8 cellular contexts compared by ENCODE assay signal in the genomic region with DNA sequence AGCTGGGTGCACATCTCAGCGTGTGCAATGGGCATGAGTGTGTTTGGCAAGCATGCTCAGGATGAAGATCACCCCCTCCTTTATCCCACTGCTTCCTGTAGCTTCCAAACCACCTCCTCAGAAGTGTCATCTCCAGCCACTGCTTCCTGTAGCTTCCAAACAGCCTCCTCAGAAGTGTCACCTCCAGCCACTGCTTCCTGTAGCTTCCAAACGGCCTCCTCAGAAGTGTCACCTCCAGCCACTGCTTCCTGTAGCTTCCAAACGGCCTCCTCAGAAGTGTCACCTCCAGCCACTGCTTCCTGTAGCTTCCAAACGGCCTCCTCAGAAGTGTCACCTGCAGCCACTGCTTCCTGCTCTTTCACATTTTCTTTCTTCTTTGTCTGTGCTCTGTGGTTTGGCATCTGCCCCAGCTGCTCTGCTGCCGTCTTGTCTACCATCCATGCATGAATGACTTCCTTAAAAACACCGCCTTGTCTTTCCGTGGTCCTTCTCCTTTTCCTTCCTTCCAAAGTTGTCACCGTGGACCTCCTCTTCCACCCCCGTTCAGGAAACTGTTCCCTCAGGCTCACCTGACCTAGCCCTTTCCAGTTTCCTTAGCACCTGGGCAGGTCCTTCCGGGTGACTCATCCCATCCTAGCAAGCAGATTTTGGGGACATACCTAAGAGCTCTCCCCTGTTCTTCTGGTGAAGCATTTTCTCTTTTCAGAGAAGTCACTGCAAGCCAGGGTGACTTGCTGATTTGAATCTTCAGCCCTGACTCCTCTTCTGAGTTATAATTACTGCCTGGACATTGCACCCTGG. TPM values are rescaled to one million over a fixed set of nuclear protein-coding genes. Genes with fewer than 3 reads are reported as not detected.
DNase-seq lines count a peak whose midpoint lies in the region; ATAC-seq, FAIRE-seq and TF ChIP-seq lines count a peak whose summit lies in the region.

No MANE protein-coding gene starts in this region.

- WGBS in IMR-90 (ENCODE audit: extremely low coverage in 2 of 2, insufficient read length in 1 of 2), 2 experiments = 75% methylated on average over 4 of the region's 10 CpGs; no CpG with 5 or more reads in 1 of the 2 experiments

- H4K20me1 ChIP-seq in IMR-90 (ENCODE audit: insufficient read depth, low read length) = no peaks in the 10 kb centered on the region

- no TSS peak for BruUV-seq in IMR-90 (replicated peaks; lab: Mats Ljungman, UMichigan)

- H3K14ac ChIP-seq in IMR-90 (replicated peaks; ENCODE audit: low read depth, low read length) = no peak overlapping the region; the same call in 1 of the 2 replicates

- no peak overlapping the region for H2BK20ac ChIP-seq in IMR-90 (ENCODE audit: low read depth, low read length)

- no peak for TF ChIP-seq RAD21 in IMR-90 (IDR thresholded peaks at IDR 0.05; ENCODE audit: low read length)

- no peak for TF ChIP-seq CTCF in IMR-90 (conservative IDR thresholded peaks at IDR 0.05; ENCODE audit: low read depth, low read length)
- TF ChIP-seq CTCF in kidney (IDR thresholded peaks at IDR 0.05; ENCODE audit: borderline replicate concordance, extremely low read depth, insufficient read depth) = no peak

- H3K9me3 ChIP-seq in IMR-90 (ENCODE audit: control insufficient read depth, insufficient read depth, low read length) (no peaks in the 10 kb centered on the region), kidney (ENCODE audit: control insufficient read depth in 1 of 2, low read length in 2 of 2) (no peaks in the 10 kb centered on the region)

- peaks cover 16% of the 10 kb centered on the region for H3K4me1 Mint-ChIP-seq in activated naive CD8-positive, alpha-beta T cell treated with anti-CD3 and anti-CD28 coated beads, Interleukin-2, amount 10 ng/mL, durations not matched to agents 7 days and 5 days

- H3K27ac ChIP-seq in IMR-90 (ENCODE audit: insufficient read depth, low read length) (no peak overlapping the region), kidney (ENCODE audit: low read depth in 2 of 2, low read length in 2 of 2) (no peak overlapping the region)

- H3K36me3 ChIP-seq in IMR-90 (ENCODE audit: control insufficient read depth, insufficient read depth, low read length) (peaks cover 4% of the 10 kb centered on the region; the same call in 1 of the 2 replicates), kidney (ENCODE audit: control insufficient read depth in 1 of 2, insufficient read depth in 2 of 2, low read length in 2 of 2) (no peaks in the 10 kb centered on the region)

- H3K36me3 Mint-ChIP-seq in activated naive CD8-positive, alpha-beta T cell treated with anti-CD3 and anti-CD28 coated beads, Interleukin-2, amount 10 ng/mL, durations not matched to agents 7 days and 5 days = peaks cover 14% of the 10 kb centered on the region

- FAIRE-seq in GM12892 (lab: Jason Lieb, UNC) = peak; percentile 9
- FAIRE-seq in kidney (lab: Jason Lieb, UNC) = no peak

- no peak overlapping the region for H2BK5ac ChIP-seq in IMR-90 (ENCODE audit: low read depth, low read length, poor library complexity, severe bottlenecking)

- no peak overlapping the region for H4K8ac ChIP-seq in IMR-90 (ENCODE audit: low read depth in 2 of 2, low read length in 2 of 2)

- dilution Hi-C loops in IMR-90 (cut with HindIII; ENCODE audit: low sequenced_read_pairs, unreplicated experiment) = no loop called here

- no peaks in the 10 kb centered on the region for H3K79me1 ChIP-seq in IMR-90 (ENCODE audit: low read depth in 1 of 2, low read length in 2 of 2)

- POLR2A ChIA-PET in IMR-90 (lab: Charles Lee; ENCODE audit: unreplicated experiment) = no interaction called here
- POLR2A ChIA-PET in activated naive CD8-positive, alpha-beta T cell treated with anti-CD3 and anti-CD28 coated beads, Interleukin-2, amount 10 ng/mL, durations not matched to agents 7 days and 5 days (lab: Charles Lee) = interaction anchor here (0.9 kb wide), 1 partner anchor 45 kb away, joined by 3 read pairs; no protein-coding TSS in a partner anchor

- ATAC-seq in GM21515 (IDR thresholded peaks at IDR 0.05; ENCODE audit: unreplicated experiment) = peak; percentile 88
- ATAC-seq in IMR-90 (ENCODE audit: low read depth) = no peak
- peak; percentile 76 for ATAC-seq in activated naive CD8-positive, alpha-beta T cell treated with anti-CD3 and anti-CD28 coated beads, Interleukin-2, amount 10 ng/mL, durations not matched to agents 7 days and 5 days (ENCODE audit: low read depth)

- H3K27me3 ChIP-seq in IMR-90 (ENCODE audit: control insufficient read depth, insufficient read depth, low read length) = no peaks in the 10 kb centered on the region

- H3K27ac Mint-ChIP-seq in activated naive CD8-positive, alpha-beta T cell treated with anti-CD3 and anti-CD28 coated beads, Interleukin-2, amount 10 ng/mL, durations not matched to agents 7 days and 5 days = peak overlapping the region; percentile 74

- H3K4me3 ChIP-seq in IMR-90 (ENCODE audit: insufficient read depth, low read depth, low read length) (no peak overlapping the region), kidney (ENCODE audit: low read length in 2 of 2) (no peak overlapping the region)

- H3K9ac ChIP-seq in IMR-90 (ENCODE audit: low read depth, low read length) (no peak overlapping the region), kidney (ENCODE audit: low read length in 2 of 2) (no peak overlapping the region)

- peak overlapping the region; percentile 5 for H2AFZ ChIP-seq in IMR-90 (replicated peaks; ENCODE audit: low read length, poor library complexity)

- no peak overlapping the region for H4K5ac ChIP-seq in IMR-90 (ENCODE audit: low read depth, low read length)

- no peak for TF ChIP-seq POLR2A in GM12892 (IDR thresholded peaks at IDR 0.05; ENCODE audit: low read depth, low read length)
- TF ChIP-seq POLR2A in IMR-90 (IDR thresholded peaks at IDR 0.05; ENCODE audit: low read depth, low read length) = no peak

- H3K4ac ChIP-seq in IMR-90 (ENCODE audit: low read depth, low read length) = no peak overlapping the region

- H4K91ac ChIP-seq in IMR-90 (ENCODE audit: insufficient read depth, low read depth, low read length) = no peak overlapping the region

- no peak overlapping the region for H2BK120ac ChIP-seq in IMR-90 (ENCODE audit: low read depth, low read length)

- H3K23ac ChIP-seq in IMR-90 (ENCODE audit: low read depth, low read length) = no peak overlapping the region

- H3K4me1 ChIP-seq in IMR-90 (ENCODE audit: control insufficient read depth, insufficient read depth, low read length) = no peaks in the 10 kb centered on the region
- no peaks in the 10 kb centered on the region for H3K4me1 ChIP-seq in kidney (ENCODE audit: control insufficient read depth in 1 of 2, insufficient read depth in 1 of 2, low read depth in 1 of 2, low read length in 2 of 2)

- peaks cover 6% of the 10 kb centered on the region for H3K9me3 Mint-ChIP-seq in activated naive CD8-positive, alpha-beta T cell treated with anti-CD3 and anti-CD28 coated beads, Interleukin-2, amount 10 ng/mL, durations not matched to agents 7 days and 5 days

- peak overlapping the region; percentile 28 for H2AK9ac ChIP-seq in IMR-90 (replicated peaks; ENCODE audit: low read depth, low read length, poor library complexity)

- H3K27me3 Mint-ChIP-seq in activated naive CD8-positive, alpha-beta T cell treated with anti-CD3 and anti-CD28 coated beads, Interleukin-2, amount 10 ng/mL, durations not matched to agents 7 days and 5 days = no peaks in the 10 kb centered on the region

- H2AK5ac ChIP-seq in IMR-90 (ENCODE audit: low read depth, low read length) = no peak overlapping the region

- H2BK15ac ChIP-seq in IMR-90 (ENCODE audit: low read depth, low read length) = no peak overlapping the region

- no peak overlapping the region for H3K4me2 ChIP-seq in IMR-90 (ENCODE audit: low read depth, low read length)

- no peaks in the 10 kb centered on the region for H3K9me1 ChIP-seq in IMR-90 (ENCODE audit: insufficient read depth, low read length)

- DNase-seq in GM12892 (ENCODE audit: insufficient read length) (no peak), IMR-90 (no peak), 8988T (no peak), kidney (no peak), NK-92 (lab: John Stamatoyannopoulos, UW; ENCODE audit: unreplicated experiment) (no peak)
- no peak for DNase-seq in activated naive CD8-positive, alpha-beta T cell treated with anti-CD3 and anti-CD28 coated beads, Interleukin-2, amount 10 ng/mL, durations not matched to agents 7 days and 5 days
- no peak for DNase-seq in stimulated activated CD4-positive, alpha-beta T cell treated with anti-CD3 and anti-CD28 coated beads, Interleukin-2, amount 100 ng/mL, for 48 hours

- in situ Hi-C loops in IMR-90 (cut with MboI; ENCODE audit: low sequenced_read_pairs) = no loop called here

- H3K18ac ChIP-seq in IMR-90 (ENCODE audit: low read depth, low read length) = no peak overlapping the region

- CTCF ChIA-PET in IMR-90 (lab: Yijun Ruan, JAX) = no interaction called here

- H3K56ac ChIP-seq in IMR-90 (ENCODE audit: extremely low read depth, insufficient read depth, low read length) = no peak overlapping the region

- H3K4me3 Mint-ChIP-seq in activated naive CD8-positive, alpha-beta T cell treated with anti-CD3 and anti-CD28 coated beads, Interleukin-2, amount 10 ng/mL, durations not matched to agents 7 days and 5 days = peak overlapping the region; percentile 34

- intact Hi-C loops in IMR-90 (cut with micrococcal nuclease) = no loop called here
- intact Hi-C loops in kidney (cut with DNase I) = no loop called here

TF ChIP-seq in IMR-90, 13 proteins besides CTCF, POLR2A, EP300 and RAD21 (continues in another document):
- TF ChIP-seq, protein P1, sequence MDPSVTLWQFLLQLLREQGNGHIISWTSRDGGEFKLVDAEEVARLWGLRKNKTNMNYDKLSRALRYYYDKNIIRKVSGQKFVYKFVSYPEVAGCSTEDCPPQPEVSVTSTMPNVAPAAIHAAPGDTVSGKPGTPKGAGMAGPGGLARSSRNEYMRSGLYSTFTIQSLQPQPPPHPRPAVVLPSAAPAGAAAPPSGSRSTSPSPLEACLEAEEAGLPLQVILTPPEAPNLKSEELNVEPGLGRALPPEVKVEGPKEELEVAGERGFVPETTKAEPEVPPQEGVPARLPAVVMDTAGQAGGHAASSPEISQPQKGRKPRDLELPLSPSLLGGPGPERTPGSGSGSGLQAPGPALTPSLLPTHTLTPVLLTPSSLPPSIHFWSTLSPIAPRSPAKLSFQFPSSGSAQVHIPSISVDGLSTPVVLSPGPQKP (IDR thresholded peaks at IDR 0.05; ENCODE audit: borderline replicate concordance, low read depth, low read length) = no peak
- TF ChIP-seq MXI1 (IDR thresholded peaks at IDR 0.05; ENCODE audit: borderline replicate concordance, low read depth, low read length) = no peak
- TF ChIP-seq CEBPB (IDR thresholded peaks at IDR 0.05; ENCODE audit: low read depth, low read length) = no peak
- TF ChIP-seq FOS (IDR thresholded peaks at IDR 0.05; ENCODE audit: low read depth, low read length) = no peak
- no peak for TF ChIP-seq CHD1 (IDR thresholded peaks at IDR 0.05; ENCODE audit: low read depth, low read length)

RNA-seq across cellular contexts. Expression of a gene that starts 43.5 kb away (rescaled TPM):
- 27.5 TPM for polyA plus RNA-seq in GM12892 (2012; ENCODE audit: missing spikeins)
- 4.7 and 5.6 TPM in 2 replicates for total RNA-seq in IMR-90 (2012; rRNA removed)
- polyA plus RNA-seq in IMR-90 (2012; rRNA removed) = 2.4 and 3.1 TPM in 2 replicates
- 1.3 and 4.4 TPM in 2 replicates for polyA plus RNA-seq in IMR-90 (2012; cell fraction: cytosol; rRNA removed)
- 2.7 and 10.6 TPM in 2 replicates for polyA plus RNA-seq in IMR-90 (2012; cell fraction: nucleus; rRNA removed; ENCODE audit: low replicate concordance)
- total RNA-seq in activated naive CD8-positive, alpha-beta T cell treated with anti-CD3 and anti-CD28 coated beads, Interleukin-2, amount 10 ng/mL, durations not matched to agents 7 days and 5 days = 1 to 10 TPM; 4.8 to 5.2 TPM
- total RNA-seq in kidney = 7.6 TPM
- polyA plus RNA-seq in kidney (ENCODE audit: insufficient read depth, low read depth, low replicate concordance) = 6.8 TPM
